In the genomic region with DNA sequence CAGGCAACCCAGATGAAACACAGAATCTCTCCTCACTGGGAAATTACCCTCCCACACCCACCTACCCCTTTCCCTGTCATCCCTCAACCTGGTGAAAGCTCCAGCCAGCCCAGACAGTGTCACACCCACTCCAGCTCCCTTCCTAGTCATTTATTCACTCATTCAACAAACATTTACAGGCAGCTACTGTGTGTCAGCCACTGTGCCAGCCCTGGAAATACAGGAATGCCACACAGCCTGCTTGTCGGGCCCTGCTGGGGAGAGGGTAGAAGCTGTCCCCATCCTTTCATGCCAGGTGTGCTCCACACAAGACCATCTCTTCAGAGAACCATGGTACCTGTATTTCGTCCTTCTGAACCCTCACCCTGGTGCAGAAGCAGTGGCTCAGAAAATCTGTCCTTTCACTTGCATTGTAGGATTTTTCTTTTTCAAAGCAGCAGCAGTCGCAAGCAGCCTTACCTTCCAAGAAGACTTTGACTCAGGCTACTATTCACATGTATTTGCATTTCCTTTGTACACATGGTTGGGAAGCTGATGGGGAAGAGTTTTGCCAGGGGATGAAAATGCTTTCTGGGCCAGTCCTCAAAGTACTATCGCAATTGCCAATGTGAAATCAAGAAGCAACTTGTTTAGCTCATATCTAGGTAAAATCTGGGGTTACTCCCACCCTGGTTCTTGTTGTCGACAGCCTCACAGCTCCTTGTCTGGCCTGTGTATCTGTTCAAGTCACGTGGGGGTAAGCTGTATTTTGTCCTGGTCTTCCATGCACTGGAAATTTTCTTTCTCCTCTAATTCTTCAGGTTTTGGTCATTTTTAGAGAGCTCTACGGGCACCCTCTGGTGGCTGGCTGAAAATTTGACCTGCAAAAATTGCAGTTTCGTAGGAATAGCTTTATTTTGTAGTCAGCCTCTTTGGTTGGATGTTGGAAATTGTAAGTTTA, we compare ENCODE assay signal across 8 cellular contexts.
DNase-seq lines count a peak whose midpoint lies in the region; ATAC-seq, FAIRE-seq and TF ChIP-seq lines count a peak whose summit lies in the region.

No MANE protein-coding gene starts in this region.

- FAIRE-seq in urothelium cell line (lab: Jason Lieb, UNC), result no peak

- TF ChIP-seq CTCF in CD14-positive monocyte (IDR thresholded peaks at IDR 0.05), result peak; percentile 45
- peak; percentile 43 to 62 (median 53) for TF ChIP-seq CTCF in right lobe of liver (IDR thresholded peaks at IDR 0.05)

- H3K9me3 Mint-ChIP-seq in CD14-positive monocyte, result peaks cover 0 to 2% (median 0%) of the 10 kb centered on the region in 7 donors
- H3K9me3 Mint-ChIP-seq in stimulated activated naive B cell treated with anti-CD40 and anti-IgM and Interleukin-4, amounts not matched to agents 10 μg/mL and 1 μg/mL and 100 μg/mL, for 72 hours, result no peaks in the 10 kb centered on the region

- H3K9me3 ChIP-seq in GM23248 (ENCODE audit: low read depth) (no peaks in the 10 kb centered on the region), right lobe of liver (no peaks in the 10 kb centered on the region)

- no peak overlapping the region for H3K9ac ChIP-seq in GM23248

- no peaks in the 10 kb centered on the region; the same call in 1 of the 2 replicates for H3F3A ChIP-seq in GM23248 (ENCODE audit: insufficient read depth)

- H2AFZ ChIP-seq in GM23248, result no peak overlapping the region

- no peaks in the 10 kb centered on the region for H3K36me3 ChIP-seq in GM23248 (ENCODE audit: low read depth)
- H3K36me3 ChIP-seq in right lobe of liver, result no peaks in the 10 kb centered on the region

- no peaks in the 10 kb centered on the region for H3K4me1 Mint-ChIP-seq in CD14-positive monocyte
- no peaks in the 10 kb centered on the region for H3K4me1 Mint-ChIP-seq in stimulated activated naive B cell treated with anti-CD40 and anti-IgM and Interleukin-4, amounts not matched to agents 10 μg/mL and 1 μg/mL and 100 μg/mL, for 72 hours

- TF ChIP-seq POLR2A in right lobe of liver (IDR thresholded peaks at IDR 0.05), result no peak

- peak; percentile 38 to 81 (median 48) for ATAC-seq in right lobe of liver
- ATAC-seq in stimulated activated naive B cell treated with anti-CD40 and anti-IgM and Interleukin-4, amounts not matched to agents 10 μg/mL and 1 μg/mL and 100 μg/mL, for 72 hours (replicated peaks), result no peak

- no peaks in the 10 kb centered on the region for H4K20me1 ChIP-seq in GM23248 (ENCODE audit: insufficient read depth)

- H3K4me3 ChIP-seq in GM23248 (no peak overlapping the region), right lobe of liver (no peak overlapping the region)

- WGBS in GM23248 (ENCODE audit: low coverage in 1 of 2, low lambda C conversion rate in 2 of 2, missing lambda C conversion rate in 2 of 2), 2 experiments, result 36 to 39% methylated on average over 8 of the region's 8 CpGs
- WGBS in right lobe of liver (ENCODE audit: insufficient coverage, low coverage, low lambda C conversion rate, missing lambda C conversion rate), result 38% methylated on average over 8 of the region's 8 CpGs

- H3K79me2 ChIP-seq in GM23248 (ENCODE audit: insufficient read depth), result no peaks in the 10 kb centered on the region

- H3K27me3 ChIP-seq in GM23248 (replicated peaks; ENCODE audit: insufficient read depth) (peaks cover 13% of the 10 kb centered on the region; the same call in 1 of the 2 replicates), right lobe of liver (no peaks in the 10 kb centered on the region)

- H3K27ac ChIP-seq in GM23248 (no peak overlapping the region), right lobe of liver (no peak overlapping the region)

- H3K4me2 ChIP-seq in GM23248 (ENCODE audit: unreplicated experiment), result no peak overlapping the region

- H3K9me2 ChIP-seq in GM23248 (ENCODE audit: insufficient read depth), result no peaks in the 10 kb centered on the region

- H3K4me3 Mint-ChIP-seq in CD14-positive monocyte, result no peak overlapping the region
- no peak overlapping the region for H3K4me3 Mint-ChIP-seq in stimulated activated naive B cell treated with anti-CD40 and anti-IgM and Interleukin-4, amounts not matched to agents 10 μg/mL and 1 μg/mL and 100 μg/mL, for 72 hours

- peaks cover 1 to 5% (median 5%) of the 10 kb centered on the region in 3 donors for H3K27me3 Mint-ChIP-seq in CD14-positive monocyte (ENCODE audit: low read depth in 3 of 3)
- no peaks in the 10 kb centered on the region for H3K27me3 Mint-ChIP-seq in stimulated activated naive B cell treated with anti-CD40 and anti-IgM and Interleukin-4, amounts not matched to agents 10 μg/mL and 1 μg/mL and 100 μg/mL, for 72 hours

- H3K4me1 ChIP-seq in GM23248 (ENCODE audit: insufficient read depth) (no peaks in the 10 kb centered on the region), right lobe of liver (no peaks in the 10 kb centered on the region)

- H3K27ac Mint-ChIP-seq in CD14-positive monocyte, result no peak overlapping the region
- H3K27ac Mint-ChIP-seq in stimulated activated naive B cell treated with anti-CD40 and anti-IgM and Interleukin-4, amounts not matched to agents 10 μg/mL and 1 μg/mL and 100 μg/mL, for 72 hours, result no peak overlapping the region

- H3K36me3 Mint-ChIP-seq in CD14-positive monocyte, result no peaks in the 10 kb centered on the region
- no peaks in the 10 kb centered on the region for H3K36me3 Mint-ChIP-seq in stimulated activated naive B cell treated with anti-CD40 and anti-IgM and Interleukin-4, amounts not matched to agents 10 μg/mL and 1 μg/mL and 100 μg/mL, for 72 hours

- in situ Hi-C loops in GM23248 (cut with MboI), result loop anchor here (25.0 kb wide), 1 partner anchor 261 kb away; no protein-coding TSS in a partner anchor

- DNase-seq in CD14-positive monocyte (ENCODE audit: low spot score) (no peak), GM23248 (peak; percentile 63), RKO (ENCODE audit: low spot score) (peak; percentile 36), dermis blood vessel endothelial cell (peak; percentile 57), right lobe of liver (peak in 1 of 3 donors; percentile 25), urothelium cell line (ENCODE audit: low spot score) (peak; percentile 42), NCI-H1436 treated with DMSO at 0.1 percent for 48 hours (lab: John Stamatoyannopoulos, UW) (no peak)
- DNase-seq in stimulated activated naive B cell treated with anti-CD40 and anti-IgM and Interleukin-4, amounts not matched to agents 10 μg/mL and 1 μg/mL and 100 μg/mL, for 72 hours, result no peak

- intact Hi-C loops in CD14-positive monocyte (cut with micrococcal nuclease), result no loop called here
- intact Hi-C loops in right lobe of liver (cut with DNase I), result no loop called here

Comparison
In these comparisons a context has a peak if more than half of its experiments do, and no peak if none do; other contexts are left out.
1. DNase-seq: peak in GM23248 (single experiment), RKO (single experiment), dermis blood vessel endothelial cell (single experiment) and urothelium cell line (single experiment); none in CD14-positive monocyte (single experiment), NCI-H1436 treated with DMSO at 0.1 percent for 48 hours (single experiment) and stimulated activated naive B cell treated with anti-CD40 and anti-IgM and Interleukin-4, amounts not matched to agents 10 μg/mL and 1 μg/mL and 100 μg/mL, for 72 hours (single experiment).
2. ATAC-seq: peak in right lobe of liver (4 of 4); none in stimulated activated naive B cell treated with anti-CD40 and anti-IgM and Interleukin-4, amounts not matched to agents 10 μg/mL and 1 μg/mL and 100 μg/mL, for 72 hours (0 of 2).